ENCODE assay signal across 19 cellular contexts in the genomic region with DNA sequence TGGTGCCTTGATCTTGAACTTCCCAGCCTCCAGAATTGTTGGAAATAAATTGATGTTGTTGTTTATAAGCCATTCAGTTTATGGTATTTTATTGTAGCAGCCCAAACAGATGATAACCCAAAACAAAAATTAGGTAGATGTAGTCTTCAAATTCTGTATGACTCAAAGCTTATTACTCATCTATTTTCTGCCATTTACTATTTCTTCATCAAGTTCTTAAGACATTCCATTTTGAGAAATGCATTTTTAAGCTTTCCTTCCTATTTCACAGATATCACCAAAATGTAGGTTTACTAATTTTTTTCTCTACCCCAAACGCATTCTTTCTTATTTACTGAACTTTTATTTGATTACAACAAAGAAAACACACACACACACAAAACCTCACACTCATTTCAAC.
"Had no signal": no experiment of that assay in that cellular context is flagged by ENCODE, and none has a peak within 500 bp of the region (broad histone marks: within the 10 kb centered on the region; RNA-seq: fewer than 3 reads in every experiment).

No MANE protein-coding gene starts in this region.

- H3K27me3 Mint-ChIP-seq: activated CD4-positive, alpha-beta T cell treated with anti-CD3 and anti-CD28 coated beads, Interleukin-2, amount 10 ng/mL, durations not matched to agents 7 days and 5 days; activated naive CD8-positive, alpha-beta T cell treated with anti-CD3 and anti-CD28 coated beads, Interleukin-2, amount 50 U/mL, for 24 hours had no signal

- H3K4me1 ChIP-seq: colonic mucosa, right atrium auricular region had no signal

- H3K4me3 ChIP-seq: cardiac muscle cell, colonic mucosa, hepatocyte, prostate gland, right atrium auricular region, skin epidermis, tibial nerve had no signal

- H3K9me3 ChIP-seq: colonic mucosa, prostate gland, right atrium auricular region, tibial nerve had no signal

- H3K9me3 Mint-ChIP-seq: activated CD4-positive, alpha-beta T cell treated with anti-CD3 and anti-CD28 coated beads, Interleukin-2, amount 10 ng/mL, durations not matched to agents 7 days and 5 days; activated naive CD4-positive, alpha-beta T cell treated with anti-CD3 and anti-CD28 coated beads for 36 hours; T-helper 1 cell treated with Interleukin-12 subunit alpha and Interleukin-12 subunit beta and Interleukin-4 antibody, amounts not matched to agents 30 μg/mL and 1 μg/mL, for 36 hours had no signal

- ATAC-seq: activated CD4-positive, CD25-positive, alpha-beta regulatory T cell treated with anti-CD3 and anti-CD28 coated beads, Interleukin-2, amount 50 U/mL, for 24 hours; activated naive CD8-positive, alpha-beta T cell treated with anti-CD3 and anti-CD28 coated beads, Interleukin-2, amount 50 U/mL, for 24 hours; activated T-cell treated with anti-CD3 and anti-CD28 coated beads, Interleukin-2, amount 50 U/mL, for 4 hours; left cardiac atrium; stimulated activated naive CD8-positive, alpha-beta T cell treated with anti-CD3 and anti-CD28 coated beads, Interleukin-15, Interleukin-2, amounts not matched to agents 100 U/mL and 50 U/mL, for 24 hours had no signal

- H3K27ac ChIP-seq: cardiac muscle cell, colonic mucosa, hepatocyte, prostate gland, right atrium auricular region, tibial nerve had no signal

- H3K4me3 Mint-ChIP-seq: activated CD4-positive, alpha-beta T cell treated with anti-CD3 and anti-CD28 coated beads, Interleukin-2, amount 10 ng/mL, durations not matched to agents 7 days and 5 days; activated naive CD4-positive, alpha-beta T cell treated with anti-CD3 and anti-CD28 coated beads for 36 hours; activated naive CD8-positive, alpha-beta T cell treated with anti-CD3 and anti-CD28 coated beads, Interleukin-2, amount 50 U/mL, for 24 hours; activated T-cell treated with anti-CD3 and anti-CD28 coated beads, Interleukin-2, amount 50 U/mL, for 4 hours; endodermal cell; nephron; T-helper 1 cell treated with Interleukin-12 subunit alpha and Interleukin-12 subunit beta and Interleukin-4 antibody, amounts not matched to agents 30 μg/mL and 1 μg/mL, for 36 hours had no signal

- H3K27ac Mint-ChIP-seq: activated CD4-positive, alpha-beta T cell treated with anti-CD3 and anti-CD28 coated beads, Interleukin-2, amount 10 ng/mL, durations not matched to agents 7 days and 5 days; activated naive CD4-positive, alpha-beta T cell treated with anti-CD3 and anti-CD28 coated beads for 36 hours; activated naive CD8-positive, alpha-beta T cell treated with anti-CD3 and anti-CD28 coated beads, Interleukin-2, amount 50 U/mL, for 24 hours; endodermal cell; nephron; T-helper 1 cell treated with Interleukin-12 subunit alpha and Interleukin-12 subunit beta and Interleukin-4 antibody, amounts not matched to agents 30 μg/mL and 1 μg/mL, for 36 hours had no signal

- H3K27me3 ChIP-seq: cardiac muscle cell, colonic mucosa, hepatocyte, right atrium auricular region, tibial nerve had no signal

- DNase-seq: activated CD4-positive, alpha-beta T cell treated with anti-CD3 and anti-CD28 coated beads, Interleukin-2, amount 10 ng/mL, durations not matched to agents 7 days and 5 days; activated CD8-positive, alpha-beta memory T cell treated with anti-CD3 and anti-CD28 coated beads, Interleukin-2, amount 50 U/mL, for 4 hours; activated naive CD4-positive, alpha-beta T cell treated with anti-CD3 and anti-CD28 coated beads for 36 hours; activated naive CD8-positive, alpha-beta T cell treated with anti-CD3 and anti-CD28 coated beads, Interleukin-2, amount 50 U/mL, for 24 hours; activated T-cell treated with anti-CD3 and anti-CD28 coated beads, Interleukin-2, amount 50 U/mL, for 4 hours; colonic mucosa; endodermal cell; left cardiac atrium; nucleus accumbens; stimulated activated naive CD8-positive, alpha-beta T cell treated with anti-CD3 and anti-CD28 coated beads, Interleukin-15, Interleukin-2, amounts not matched to agents 100 U/mL and 50 U/mL, for 24 hours had no signal

- H3K36me3 ChIP-seq: cardiac muscle cell, colonic mucosa, prostate gland, right atrium auricular region, tibial nerve had no signal

- H3K4me1 Mint-ChIP-seq: activated CD4-positive, alpha-beta T cell treated with anti-CD3 and anti-CD28 coated beads, Interleukin-2, amount 10 ng/mL, durations not matched to agents 7 days and 5 days; activated naive CD8-positive, alpha-beta T cell treated with anti-CD3 and anti-CD28 coated beads, Interleukin-2, amount 50 U/mL, for 24 hours; nephron had no signal
